In the genomic region with DNA sequence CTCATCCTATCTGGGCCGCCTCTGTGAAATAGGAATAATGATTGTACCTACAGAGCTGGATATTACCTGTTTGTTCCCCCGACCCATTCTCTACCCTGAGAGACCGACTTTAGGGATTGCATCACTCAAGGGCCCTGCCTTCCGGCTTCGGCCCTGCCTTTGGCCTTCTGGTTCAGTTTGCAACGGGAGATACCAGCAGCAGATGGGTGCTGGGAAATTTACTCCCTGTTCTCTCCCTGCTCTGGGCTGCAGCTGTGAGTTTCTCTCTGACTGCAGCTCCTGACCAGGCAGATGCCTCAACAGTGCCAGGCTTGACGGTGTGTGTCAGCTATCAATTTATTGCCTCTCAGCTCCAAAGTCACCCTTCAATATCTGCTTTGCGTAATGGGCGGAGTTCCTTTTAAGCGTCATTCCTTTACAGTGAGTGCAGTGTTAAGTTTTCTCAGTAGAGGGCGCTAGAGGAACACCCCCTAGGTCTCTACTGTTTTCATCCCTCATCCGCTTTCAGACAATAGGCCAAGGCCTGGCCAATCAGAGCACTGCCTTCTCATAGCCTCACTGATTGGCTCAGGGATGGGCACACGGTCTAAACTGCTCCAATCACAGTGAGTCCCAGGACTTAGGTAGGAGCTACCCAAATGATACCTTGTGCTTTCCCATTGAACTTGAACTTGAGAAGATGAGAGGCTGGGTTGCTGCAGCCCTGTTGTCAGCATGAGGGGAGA, we compare ENCODE assay signal across 9 cellular contexts. TPM values are rescaled to one million over a fixed set of nuclear protein-coding genes. Genes with fewer than 3 reads are reported as not detected.
DNase-seq lines count a peak whose midpoint lies in the region; ATAC-seq, FAIRE-seq and TF ChIP-seq lines count a peak whose summit lies in the region.
"Had no signal": no experiment of that assay in that cellular context is flagged by ENCODE, and none has a peak within 500 bp of the region (broad histone marks: within the 10 kb centered on the region; RNA-seq: fewer than 3 reads in every experiment).

No MANE protein-coding gene starts in this region.

- TF ChIP-seq POLR2A in tibial nerve (IDR thresholded peaks at IDR 0.05): no peak

- peaks cover 3% of the 10 kb centered on the region for H3K4me1 Mint-ChIP-seq in CD14-positive monocyte

- intact Hi-C loops in CD14-positive monocyte (cut with micrococcal nuclease): no loop called here

- no peaks in the 10 kb centered on the region for H3K36me3 Mint-ChIP-seq in CD14-positive monocyte

- FAIRE-seq in bronchial epithelial cell (lab: Jason Lieb, UNC): peak; percentile 77

- H3K4me3 ChIP-seq in bronchial epithelial cell (ENCODE audit: low read depth, low read length) (no peak overlapping the region), tibial nerve (no peak overlapping the region)

- no peak overlapping the region for H3K27ac ChIP-seq in tibial nerve

- H3K27ac Mint-ChIP-seq in CD14-positive monocyte: no peak overlapping the region
- H3K27ac Mint-ChIP-seq: T-helper 1 cell treated with Interleukin-12 subunit alpha and Interleukin-12 subunit beta and Interleukin-4 antibody, amounts not matched to agents 30 μg/mL and 1 μg/mL, for 36 hours had no signal

- peak overlapping the region in 1 of 2 donors; percentile 26 for H3K4me3 Mint-ChIP-seq in CD14-positive monocyte
- H3K4me3 Mint-ChIP-seq: T-helper 1 cell treated with Interleukin-12 subunit alpha and Interleukin-12 subunit beta and Interleukin-4 antibody, amounts not matched to agents 30 μg/mL and 1 μg/mL, for 36 hours had no signal

- ATAC-seq in GM18907 (IDR thresholded peaks at IDR 0.05; ENCODE audit: unreplicated experiment): peak; percentile 68
- ATAC-seq in left lobe of liver: peak; percentile 66
- ATAC-seq in HG02623 (IDR thresholded peaks at IDR 0.05; ENCODE audit: unreplicated experiment): no peak

- H3K27me3 Mint-ChIP-seq in CD14-positive monocyte (ENCODE audit: low read depth in 3 of 3): peaks cover 3 to 11% (median 8%) of the 10 kb centered on the region in 3 donors

- no peak for TF ChIP-seq EP300 in tibial nerve (IDR thresholded peaks at IDR 0.05)

- DNase-seq in CD14-positive monocyte (ENCODE audit: low spot score): no peak
- DNase-seq in KG1 (lab: John Stamatoyannopoulos, UW): peak; percentile 47
- DNase-seq in RPMI7951 (ENCODE audit: low read depth): peak; percentile 86
- DNase-seq in bronchial epithelial cell (ENCODE audit: low read depth): peak; percentile 70
- DNase-seq in left lobe of liver (ENCODE audit: low spot score): no peak
- no peak for DNase-seq in tibial nerve (ENCODE audit: low spot score in 2 of 2)

- H3K27me3 ChIP-seq in bronchial epithelial cell (ENCODE audit: control insufficient read depth, insufficient read depth, low read length) (no peaks in the 10 kb centered on the region), tibial nerve (peaks cover 0 to 7% of the 10 kb centered on the region in 2 donors)

- no peaks in the 10 kb centered on the region for H3K9me3 ChIP-seq in tibial nerve

- TF ChIP-seq CTCF in CD14-positive monocyte (IDR thresholded peaks at IDR 0.05): peak; percentile 65
- TF ChIP-seq CTCF in bronchial epithelial cell (IDR thresholded peaks at IDR 0.05; ENCODE audit: insufficient read depth, low read length, severe bottlenecking): peak; percentile 79
- TF ChIP-seq CTCF in tibial nerve (IDR thresholded peaks at IDR 0.05): peak in 4 of 5 experiments; percentile 14 to 53 (median 23)

- H3K4me1 ChIP-seq in tibial nerve: no peaks in the 10 kb centered on the region

- peaks cover 0 to 9% (median 5%) of the 10 kb centered on the region in 7 donors for H3K9me3 Mint-ChIP-seq in CD14-positive monocyte
- H3K9me3 Mint-ChIP-seq: T-helper 1 cell treated with Interleukin-12 subunit alpha and Interleukin-12 subunit beta and Interleukin-4 antibody, amounts not matched to agents 30 μg/mL and 1 μg/mL, for 36 hours had no signal

- H3K36me3 ChIP-seq in bronchial epithelial cell (ENCODE audit: control insufficient read depth, insufficient read depth, low read length) (no peaks in the 10 kb centered on the region), tibial nerve (no peaks in the 10 kb centered on the region)

- 37 to 49% methylated on average over 13 of the region's 13 CpGs for WGBS in tibial nerve, 2 donors

RNA-seq across cellular contexts. Expression of gene KCNG1, which starts 30.0 kb away (rescaled TPM):
- polyA plus RNA-seq in CD14-positive monocyte: not detected
- total RNA-seq in RPMI7951 (2014; rRNA removed; shearing (Covaris generic)): 7.7 and 17.9 TPM in 2 replicates
- total RNA-seq in bronchial epithelial cell (90.6 and 91.1 TPM in 2 replicates), left lobe of liver (0.20 TPM), tibial nerve (1 to 10 TPM in 2 of 4 donors, under 1 TPM in 2; 0.39 to 7.0 (median 0.91) TPM)

RNA-seq across cellular contexts. Expression of gene MOCS3, which starts 34.3 kb away (rescaled TPM):
- polyA plus RNA-seq in CD14-positive monocyte: 1 to 10 TPM; 1.9 TPM
- 10.1 and 12.1 TPM in 2 replicates for total RNA-seq in RPMI7951 (2014; rRNA removed; shearing (Covaris generic))
- 8.1 and 9.7 TPM in 2 replicates for total RNA-seq in bronchial epithelial cell
- 2.6 TPM for total RNA-seq in left lobe of liver
- 1 to 10 TPM; 4.2 to 5.7 (median 5.6) TPM for total RNA-seq in tibial nerve

RNA-seq across cellular contexts. Expression of gene DPM1, which starts 34.6 kb away (rescaled TPM):
- polyA plus RNA-seq in CD14-positive monocyte: 10 to 100 TPM; 50.9 to 55.1 TPM
- total RNA-seq in RPMI7951 (2014; rRNA removed; shearing (Covaris generic)): 188 and 215 TPM in 2 replicates
- 82.7 and 87.8 TPM in 2 replicates for total RNA-seq in bronchial epithelial cell
- total RNA-seq in left lobe of liver: 13.6 TPM
- 10 to 100 TPM; 29.4 to 54.2 (median 42.7) TPM for total RNA-seq in tibial nerve

Comparison
In these comparisons a context has a peak if more than half of its experiments do, and no peak if none do; other contexts are left out.
1. DNase-seq: peak in KG1 (single experiment), RPMI7951 (single experiment) and bronchial epithelial cell (single experiment); none in CD14-positive monocyte (single experiment), left lobe of liver (single experiment) and tibial nerve (0 of 2).
2. CTCF ChIP-seq: peak in every context shown above with its lines; median percentile 79 in bronchial epithelial cell; 65 in CD14-positive monocyte; 23 in tibial nerve.